In the genomic region with DNA sequence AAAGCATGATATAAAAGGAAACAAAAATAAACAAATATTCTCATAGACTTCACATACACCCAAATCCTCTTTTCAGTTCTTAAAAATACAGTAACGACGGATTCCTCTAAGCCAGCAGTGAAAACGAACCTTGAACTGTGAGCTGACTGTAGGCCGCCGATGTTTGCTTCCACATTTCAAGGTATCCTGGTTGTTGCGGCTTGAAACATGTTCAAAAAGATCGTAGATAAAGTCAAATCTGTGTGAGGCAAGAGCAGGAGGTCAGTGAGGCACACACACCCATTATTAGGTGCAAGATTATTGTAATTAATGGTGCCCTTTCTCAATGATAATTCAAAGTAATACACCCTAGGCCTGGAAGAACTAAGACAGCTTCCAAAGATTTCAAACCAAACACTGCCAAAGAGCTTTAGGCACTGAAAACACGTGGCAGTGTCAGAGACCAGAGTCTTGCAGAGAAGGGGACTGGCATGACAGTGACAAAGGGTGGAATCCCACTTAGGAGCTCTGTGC, we compare ENCODE assay signal across 1 cellular context.
TF ChIP-seq lines count a peak whose summit lies in the region.

No MANE protein-coding gene starts in this region.

TF ChIP-seq in HepG2, 621 proteins besides CTCF, POLR2A, EP300 and RAD21 (continued from another document and continues in another):
- TF ChIP-seq GPBP1L1 (CRISPR knock-in tag; IDR thresholded peaks at IDR 0.05) (no peak), ZNF749 (CRISPR knock-in tag; IDR thresholded peaks at IDR 0.05; ENCODE audit: borderline replicate concordance) (no peak), HES4 (CRISPR knock-in tag; IDR thresholded peaks at IDR 0.05; ENCODE audit: borderline replicate concordance) (no peak), ZNF674 (CRISPR knock-in tag; IDR thresholded peaks at IDR 0.05; ENCODE audit: low read depth) (no peak), MIXL1 (CRISPR knock-in tag; IDR thresholded peaks at IDR 0.05) (no peak), ZNF776 (CRISPR knock-in tag; IDR thresholded peaks at IDR 0.05) (no peak), ZBTB3 (CRISPR knock-in tag; IDR thresholded peaks at IDR 0.05; ENCODE audit: borderline replicate concordance, low read depth) (no peak), SMARCC2 (IDR thresholded peaks at IDR 0.05) (no peak), HNF4G (IDR thresholded peaks at IDR 0.05; ENCODE audit: borderline replicate concordance, low read depth, low read length) (peak; percentile 60; the same call in 1 of the 2 replicates), HNF4G (CRISPR knock-in tag; IDR thresholded peaks at IDR 0.05; ENCODE audit: borderline replicate concordance, low read depth) (no peak; the same call in 1 of the 2 replicates), SOX6 (IDR thresholded peaks at IDR 0.05) (no peak), SOX6 (CRISPR knock-in tag; IDR thresholded peaks at IDR 0.05) (peak; percentile 84), RARA (CRISPR knock-in tag; IDR thresholded peaks at IDR 0.05) (peak; percentile 74), ZNF225 (CRISPR knock-in tag; IDR thresholded peaks at IDR 0.05) (no peak), MTF1 (CRISPR knock-in tag; IDR thresholded peaks at IDR 0.05) (no peak), ZNF740 (CRISPR knock-in tag; IDR thresholded peaks at IDR 0.05) (no peak), BRF2 (CRISPR knock-in tag; IDR thresholded peaks at IDR 0.05) (no peak; the same call in 1 of the 2 replicates), MNT (IDR thresholded peaks at IDR 0.05) (no peak), ZNF207 (IDR thresholded peaks at IDR 0.05; ENCODE audit: borderline replicate concordance) (no peak), ZSCAN12 (CRISPR knock-in tag; IDR thresholded peaks at IDR 0.05) (no peak), PTBP1 (IDR thresholded peaks at IDR 0.05; ENCODE audit: low read depth, low read length, poor library complexity, severe bottlenecking) (no peak), ADNP (CRISPR knock-in tag; IDR thresholded peaks at IDR 0.05) (no peak), TRAFD1 (CRISPR knock-in tag; IDR thresholded peaks at IDR 0.05; ENCODE audit: borderline replicate concordance) (no peak), GATA4 (IDR thresholded peaks at IDR 0.05; ENCODE audit: borderline replicate concordance, low read depth) (peak; percentile 68; the same call in 1 of the 2 replicates), ZIK1 (CRISPR knock-in tag; IDR thresholded peaks at IDR 0.05; ENCODE audit: borderline replicate concordance, low read depth) (no peak), ATF6 (CRISPR knock-in tag; conservative IDR thresholded peaks at IDR 0.05) (no peak), ZSCAN20 (CRISPR knock-in tag; IDR thresholded peaks at IDR 0.05; ENCODE audit: borderline replicate concordance) (no peak)
- TF ChIP-seq, protein P1, sequence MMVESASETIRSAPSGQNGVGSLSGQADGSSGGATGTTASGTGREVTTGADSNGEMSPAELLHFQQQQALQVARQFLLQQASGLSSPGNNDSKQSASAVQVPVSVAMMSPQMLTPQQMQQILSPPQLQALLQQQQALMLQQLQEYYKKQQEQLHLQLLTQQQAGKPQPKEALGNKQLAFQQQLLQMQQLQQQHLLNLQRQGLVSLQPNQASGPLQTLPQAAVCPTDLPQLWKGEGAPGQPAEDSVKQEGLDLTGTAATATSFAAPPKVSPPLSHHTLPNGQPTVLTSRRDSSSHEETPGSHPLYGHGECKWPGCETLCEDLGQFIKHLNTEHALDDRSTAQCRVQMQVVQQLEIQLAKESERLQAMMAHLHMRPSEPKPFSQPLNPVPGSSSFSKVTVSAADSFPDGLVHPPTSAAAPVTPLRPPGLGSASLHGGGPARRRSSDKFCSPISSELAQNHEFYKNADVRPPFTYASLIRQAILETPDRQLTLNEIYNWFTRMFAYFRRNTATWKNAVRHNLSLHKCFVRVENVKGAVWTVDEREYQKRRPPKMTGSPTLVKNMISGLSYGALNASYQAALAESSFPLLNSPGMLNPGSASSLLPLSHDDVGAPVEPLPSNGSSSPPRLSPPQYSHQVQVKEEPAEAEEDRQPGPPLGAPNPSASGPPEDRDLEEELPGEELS (CRISPR knock-in tag; IDR thresholded peaks at IDR 0.05) = peak; percentile 59; the same call in 1 of the 2 replicates
- TF ChIP-seq, protein P2, sequence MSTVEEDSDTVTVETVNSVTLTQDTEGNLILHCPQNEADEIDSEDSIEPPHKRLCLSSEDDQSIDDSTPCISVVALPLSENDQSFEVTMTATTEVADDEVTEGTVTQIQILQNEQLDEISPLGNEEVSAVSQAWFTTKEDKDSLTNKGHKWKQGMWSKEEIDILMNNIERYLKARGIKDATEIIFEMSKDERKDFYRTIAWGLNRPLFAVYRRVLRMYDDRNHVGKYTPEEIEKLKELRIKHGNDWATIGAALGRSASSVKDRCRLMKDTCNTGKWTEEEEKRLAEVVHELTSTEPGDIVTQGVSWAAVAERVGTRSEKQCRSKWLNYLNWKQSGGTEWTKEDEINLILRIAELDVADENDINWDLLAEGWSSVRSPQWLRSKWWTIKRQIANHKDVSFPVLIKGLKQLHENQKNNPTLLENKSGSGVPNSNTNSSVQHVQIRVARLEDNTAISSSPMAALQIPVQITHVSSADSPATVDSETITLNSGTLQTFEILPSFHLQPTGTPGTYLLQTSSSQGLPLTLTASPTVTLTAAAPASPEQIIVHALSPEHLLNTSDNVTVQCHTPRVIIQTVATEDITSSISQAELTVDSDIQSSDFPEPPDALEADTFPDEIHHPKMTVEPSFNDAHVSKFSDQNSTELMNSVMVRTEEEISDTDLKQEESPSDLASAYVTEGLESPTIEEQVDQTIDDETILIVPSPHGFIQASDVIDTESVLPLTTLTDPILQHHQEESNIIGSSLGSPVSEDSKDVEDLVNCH (CRISPR knock-in tag; IDR thresholded peaks at IDR 0.05) = no peak
- TF ChIP-seq, protein P3, sequence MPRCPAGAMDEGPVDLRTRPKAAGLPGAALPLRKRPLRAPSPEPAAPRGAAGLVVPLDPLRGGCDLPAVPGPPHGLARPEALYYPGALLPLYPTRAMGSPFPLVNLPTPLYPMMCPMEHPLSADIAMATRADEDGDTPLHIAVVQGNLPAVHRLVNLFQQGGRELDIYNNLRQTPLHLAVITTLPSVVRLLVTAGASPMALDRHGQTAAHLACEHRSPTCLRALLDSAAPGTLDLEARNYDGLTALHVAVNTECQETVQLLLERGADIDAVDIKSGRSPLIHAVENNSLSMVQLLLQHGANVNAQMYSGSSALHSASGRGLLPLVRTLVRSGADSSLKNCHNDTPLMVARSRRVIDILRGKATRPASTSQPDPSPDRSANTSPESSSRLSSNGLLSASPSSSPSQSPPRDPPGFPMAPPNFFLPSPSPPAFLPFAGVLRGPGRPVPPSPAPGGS (CRISPR knock-in tag; IDR thresholded peaks at IDR 0.05) = no peak
- TF ChIP-seq, protein P4, sequence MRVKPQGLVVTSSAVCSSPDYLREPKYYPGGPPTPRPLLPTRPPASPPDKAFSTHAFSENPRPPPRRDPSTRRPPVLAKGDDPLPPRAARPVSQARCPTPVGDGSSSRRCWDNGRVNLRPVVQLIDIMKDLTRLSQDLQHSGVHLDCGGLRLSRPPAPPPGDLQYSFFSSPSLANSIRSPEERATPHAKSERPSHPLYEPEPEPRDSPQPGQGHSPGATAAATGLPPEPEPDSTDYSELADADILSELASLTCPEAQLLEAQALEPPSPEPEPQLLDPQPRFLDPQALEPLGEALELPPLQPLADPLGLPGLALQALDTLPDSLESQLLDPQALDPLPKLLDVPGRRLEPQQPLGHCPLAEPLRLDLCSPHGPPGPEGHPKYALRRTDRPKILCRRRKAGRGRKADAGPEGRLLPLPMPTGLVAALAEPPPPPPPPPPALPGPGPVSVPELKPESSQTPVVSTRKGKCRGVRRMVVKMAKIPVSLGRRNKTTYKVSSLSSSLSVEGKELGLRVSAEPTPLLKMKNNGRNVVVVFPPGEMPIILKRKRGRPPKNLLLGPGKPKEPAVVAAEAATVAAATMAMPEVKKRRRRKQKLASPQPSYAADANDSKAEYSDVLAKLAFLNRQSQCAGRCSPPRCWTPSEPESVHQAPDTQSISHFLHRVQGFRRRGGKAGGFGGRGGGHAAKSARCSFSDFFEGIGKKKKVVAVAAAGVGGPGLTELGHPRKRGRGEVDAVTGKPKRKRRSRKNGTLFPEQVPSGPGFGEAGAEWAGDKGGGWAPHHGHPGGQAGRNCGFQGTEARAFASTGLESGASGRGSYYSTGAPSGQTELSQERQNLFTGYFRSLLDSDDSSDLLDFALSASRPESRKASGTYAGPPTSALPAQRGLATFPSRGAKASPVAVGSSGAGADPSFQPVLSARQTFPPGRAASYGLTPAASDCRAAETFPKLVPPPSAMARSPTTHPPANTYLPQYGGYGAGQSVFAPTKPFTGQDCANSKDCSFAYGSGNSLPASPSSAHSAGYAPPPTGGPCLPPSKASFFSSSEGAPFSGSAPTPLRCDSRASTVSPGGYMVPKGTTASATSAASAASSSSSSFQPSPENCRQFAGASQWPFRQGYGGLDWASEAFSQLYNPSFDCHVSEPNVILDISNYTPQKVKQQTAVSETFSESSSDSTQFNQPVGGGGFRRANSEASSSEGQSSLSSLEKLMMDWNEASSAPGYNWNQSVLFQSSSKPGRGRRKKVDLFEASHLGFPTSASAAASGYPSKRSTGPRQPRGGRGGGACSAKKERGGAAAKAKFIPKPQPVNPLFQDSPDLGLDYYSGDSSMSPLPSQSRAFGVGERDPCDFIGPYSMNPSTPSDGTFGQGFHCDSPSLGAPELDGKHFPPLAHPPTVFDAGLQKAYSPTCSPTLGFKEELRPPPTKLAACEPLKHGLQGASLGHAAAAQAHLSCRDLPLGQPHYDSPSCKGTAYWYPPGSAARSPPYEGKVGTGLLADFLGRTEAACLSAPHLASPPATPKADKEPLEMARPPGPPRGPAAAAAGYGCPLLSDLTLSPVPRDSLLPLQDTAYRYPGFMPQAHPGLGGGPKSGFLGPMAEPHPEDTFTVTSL (CRISPR knock-in tag; IDR thresholded peaks at IDR 0.05; ENCODE audit: borderline replicate concordance) = peak; percentile 78; the same call in 1 of the 2 replicates
- TF ChIP-seq, protein P5, sequence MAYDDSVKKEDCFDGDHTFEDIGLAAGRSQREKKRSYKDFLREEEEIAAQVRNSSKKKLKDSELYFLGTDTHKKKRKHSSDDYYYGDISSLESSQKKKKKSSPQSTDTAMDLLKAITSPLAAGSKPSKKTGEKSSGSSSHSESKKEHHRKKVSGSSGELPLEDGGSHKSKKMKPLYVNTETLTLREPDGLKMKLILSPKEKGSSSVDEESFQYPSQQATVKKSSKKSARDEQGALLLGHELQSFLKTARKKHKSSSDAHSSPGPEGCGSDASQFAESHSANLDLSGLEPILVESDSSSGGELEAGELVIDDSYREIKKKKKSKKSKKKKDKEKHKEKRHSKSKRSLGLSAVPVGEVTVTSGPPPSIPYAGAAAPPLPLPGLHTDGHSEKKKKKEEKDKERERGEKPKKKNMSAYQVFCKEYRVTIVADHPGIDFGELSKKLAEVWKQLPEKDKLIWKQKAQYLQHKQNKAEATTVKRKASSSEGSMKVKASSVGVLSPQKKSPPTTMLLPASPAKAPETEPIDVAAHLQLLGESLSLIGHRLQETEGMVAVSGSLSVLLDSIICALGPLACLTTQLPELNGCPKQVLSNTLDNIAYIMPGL (CRISPR knock-in tag; IDR thresholded peaks at IDR 0.05; ENCODE audit: borderline replicate concordance in 1 of 2, low read depth in 1 of 2) = no peak
